ENCODE assay signal across 8 cellular contexts in genomic region chr16:85569615-85570212, GRCh38. TPM values are rescaled to one million over a fixed set of nuclear protein-coding genes. Genes with fewer than 3 reads are reported as not detected.
A peak's percentile ranks its signal among the peaks of the same experiment; 100 is the strongest.
DNase-seq lines count a peak whose midpoint lies in the region; ATAC-seq, FAIRE-seq and TF ChIP-seq lines count a peak whose summit lies in the region.

No MANE protein-coding gene starts in this region.

- H3K9me3 ChIP-seq in RWPE2 (ENCODE audit: severe bottlenecking) (no peaks in the 10 kb centered on the region), skeletal muscle tissue (ENCODE audit: control insufficient read depth in 3 of 3, low read length in 3 of 3) (peaks cover 0 to 2% (median 0%) of the 10 kb centered on the region in 3 donors)

- H3K27me3 ChIP-seq in RWPE2 (ENCODE audit: insufficient read depth, poor library complexity, severe bottlenecking) (no peaks in the 10 kb centered on the region), skeletal muscle tissue (ENCODE audit: control insufficient read depth in 3 of 3, insufficient read depth in 3 of 3, low read length in 3 of 3) (no peaks in the 10 kb centered on the region)

- TF ChIP-seq CTCF in RWPE2 (IDR thresholded peaks at IDR 0.05; ENCODE audit: poor library complexity, severe bottlenecking) (no peak), choroid plexus epithelial cell (conservative IDR thresholded peaks at IDR 0.05; ENCODE audit: low read depth, low read length) (no peak)

- peak; percentile 68 for ATAC-seq in GM21390 (IDR thresholded peaks at IDR 0.05; ENCODE audit: unreplicated experiment)
- 0 out of 3 replicates have a peak, but pooled peaks have one; percentile 10 for ATAC-seq in RWPE2 (ENCODE audit: low read depth)

- DNase-seq in HT1080 (ENCODE audit: low read depth) (peak; percentile 73), RWPE2 (ENCODE audit: low spot score) (no peak), choroid plexus epithelial cell (ENCODE audit: low read depth) (peak; percentile 93), RCC 7860 (ENCODE audit: low spot score) (no peak), OCI-M2 (lab: John Stamatoyannopoulos, UW; ENCODE audit: unreplicated experiment) (no peak)

- H3K4me1 ChIP-seq in RWPE2 (ENCODE audit: insufficient read depth, poor library complexity, severe bottlenecking), result no peaks in the 10 kb centered on the region
- peaks cover 35 to 65% (median 45%) of the 10 kb centered on the region in 3 donors for H3K4me1 ChIP-seq in skeletal muscle tissue (ENCODE audit: control insufficient read depth in 3 of 3, insufficient read depth in 3 of 3, low read length in 3 of 3)

- H3K36me3 ChIP-seq in RWPE2 (ENCODE audit: low read depth), result no peaks in the 10 kb centered on the region
- H3K36me3 ChIP-seq in skeletal muscle tissue (ENCODE audit: control insufficient read depth in 3 of 3, insufficient read depth in 3 of 3, low read length in 3 of 3), result no peaks in the 10 kb centered on the region

- H3K27ac ChIP-seq in RWPE2 (ENCODE audit: poor library complexity, severe bottlenecking) (no peak overlapping the region), skeletal muscle tissue (ENCODE audit: low read depth, low read length) (peak overlapping the region; percentile 34)

- H3K4me3 ChIP-seq in GM08714 (ENCODE audit: low read length), result peak overlapping the region; percentile 15; the same call in 1 of the 2 replicates
- no peak overlapping the region for H3K4me3 ChIP-seq in RWPE2 (ENCODE audit: severe bottlenecking)
- H3K4me3 ChIP-seq in choroid plexus epithelial cell (ENCODE audit: low read depth, low read length), result no peak overlapping the region
- no peak overlapping the region for H3K4me3 ChIP-seq in skeletal muscle tissue (ENCODE audit: low read length in 3 of 3)

- H3K9ac ChIP-seq in skeletal muscle tissue (ENCODE audit: low read depth in 1 of 3, low read length in 3 of 3), result peak overlapping the region in 1 of 3 donors; percentile 3

- FAIRE-seq in RCC 7860 (lab: Jason Lieb, UNC), result no peak

RNA-seq across cellular contexts. Expression of gene GSE1, which starts 43.4 kb away (rescaled TPM):
- total RNA-seq in HT1080 (2014; rRNA removed; shearing (Covaris generic)), result 6.3 and 10.1 TPM in 2 replicates
- 4.2 and 5.0 TPM in 2 replicates for polyA plus RNA-seq in HT1080 (2015; cell fraction: cytosol; rRNA removed)
- 9.8 and 14.4 TPM in 2 replicates for polyA plus RNA-seq in HT1080 (2015; cell fraction: nucleus; rRNA removed)
- total RNA-seq in skeletal muscle tissue, result 27.7 TPM

Comparison
In these comparisons a context has a peak if more than half of its experiments do, and no peak if none do; other contexts are left out.
1. DNase-seq: peak in HT1080 (single experiment) and choroid plexus epithelial cell (single experiment); none in RWPE2 (single experiment), RCC 7860 (single experiment) and OCI-M2 (single experiment).